Comparison of ENCODE assay signal across 8 cellular contexts in genomic region chr7:98251251-98251843, GRCh38. TPM values are rescaled to one million over a fixed set of nuclear protein-coding genes. Genes with fewer than 3 reads are reported as not detected.
A peak's percentile ranks its signal among the peaks of the same experiment; 100 is the strongest.
DNase-seq lines count a peak whose midpoint lies in the region; ATAC-seq and TF ChIP-seq lines count a peak whose summit lies in the region.

No MANE protein-coding gene starts in this region.

- peak overlapping the region; percentile 85 for H3K27ac Mint-ChIP-seq in Caco-2 (ENCODE audit: unreplicated experiment)
- H3K27ac Mint-ChIP-seq in stimulated activated effector memory CD8-positive, alpha-beta T cell treated with anti-CD3 and anti-CD28 coated beads, Interleukin-12 subunit alpha, Interleukin-12 subunit beta, amount 100 ng/mL, for 72 hours = peak overlapping the region; percentile 92

- BruUV-seq in Caco-2 (replicated peaks; lab: Mats Ljungman, UMichigan) = no TSS peak

- POLR2A ChIA-PET in Caco-2 (lab: Charles Lee) = interaction anchor here (0.6 kb wide), 1 partner anchor 9 kb away, joined by 4 read pairs; no protein-coding TSS in a partner anchor

- H3K4me1 ChIP-seq in Caco-2 = peaks cover 8% of the 10 kb centered on the region; the same call in 1 of the 2 replicates
- H3K4me1 ChIP-seq in left lung = peaks cover 13 to 90% of the 10 kb centered on the region in 2 donors

- H3K4me3 ChIP-seq in Caco-2 (ENCODE audit: low read depth, low read length) (peak overlapping the region; percentile 68), left lung (peak overlapping the region; percentile 93 to 97)

- no peaks in the 10 kb centered on the region for H3K27me3 Mint-ChIP-seq in Caco-2 (ENCODE audit: insufficient read depth, unreplicated experiment)

- H3K27ac ChIP-seq in left lung = peak overlapping the region; percentile 75 to 83

- peaks cover 15% of the 10 kb centered on the region for H3K36me3 Mint-ChIP-seq in Caco-2 (ENCODE audit: insufficient read depth, unreplicated experiment)
- peaks cover 20% of the 10 kb centered on the region for H3K36me3 Mint-ChIP-seq in stimulated activated effector memory CD8-positive, alpha-beta T cell treated with anti-CD3 and anti-CD28 coated beads, Interleukin-12 subunit alpha, Interleukin-12 subunit beta, amount 100 ng/mL, for 72 hours

- H3K9me3 ChIP-seq in Caco-2 (no peaks in the 10 kb centered on the region), left lung (no peaks in the 10 kb centered on the region)

- H3K27me3 ChIP-seq in Caco-2 (replicated peaks; ENCODE audit: control insufficient read depth, insufficient read depth, low read length) (no peaks in the 10 kb centered on the region), left lung (no peaks in the 10 kb centered on the region)

- TF ChIP-seq CTCF in Caco-2 (IDR thresholded peaks at IDR 0.05; ENCODE audit: insufficient read depth in 1 of 2, low read depth in 1 of 2, low read length in 1 of 2, severe bottlenecking in 1 of 2, unreplicated experiment in 1 of 2) = no peak
- no peak for TF ChIP-seq CTCF in left lung (IDR thresholded peaks at IDR 0.05)

- H3K9me3 Mint-ChIP-seq in Caco-2 (ENCODE audit: unreplicated experiment) = no peaks in the 10 kb centered on the region
- no peaks in the 10 kb centered on the region for H3K9me3 Mint-ChIP-seq in stimulated activated effector memory CD8-positive, alpha-beta T cell treated with anti-CD3 and anti-CD28 coated beads, Interleukin-12 subunit alpha, Interleukin-12 subunit beta, amount 100 ng/mL, for 72 hours

- ATAC-seq in GM21381 (IDR thresholded peaks at IDR 0.05; ENCODE audit: unreplicated experiment) (peak; percentile 15), left lung (peak; percentile 68)
- ATAC-seq in stimulated activated effector memory CD8-positive, alpha-beta T cell treated with anti-CD3 and anti-CD28 coated beads, Interleukin-12 subunit alpha, Interleukin-12 subunit beta, amount 100 ng/mL, for 72 hours = peak; percentile 46

- peaks cover 9% of the 10 kb centered on the region for H3K4me1 Mint-ChIP-seq in Caco-2 (ENCODE audit: low read depth, unreplicated experiment)
- peaks cover 48% of the 10 kb centered on the region for H3K4me1 Mint-ChIP-seq in stimulated activated effector memory CD8-positive, alpha-beta T cell treated with anti-CD3 and anti-CD28 coated beads, Interleukin-12 subunit alpha, Interleukin-12 subunit beta, amount 100 ng/mL, for 72 hours

- peak overlapping the region; percentile 91 for H3K4me3 Mint-ChIP-seq in Caco-2 (ENCODE audit: unreplicated experiment)
- peak overlapping the region; percentile 98 for H3K4me3 Mint-ChIP-seq in stimulated activated effector memory CD8-positive, alpha-beta T cell treated with anti-CD3 and anti-CD28 coated beads, Interleukin-12 subunit alpha, Interleukin-12 subunit beta, amount 100 ng/mL, for 72 hours

- intact Hi-C loops in Caco-2 (cut with micrococcal nuclease; ENCODE audit: unreplicated experiment) = loop anchor here (1.0 kb wide), 1 partner anchor 30 kb away; the partner anchor contains the start of gene BRI3
- intact Hi-C loops in left lung (cut with DNase I) = no loop called here

- CTCF ChIA-PET in Caco-2 (lab: Charles Lee) = interaction anchor here (0.6 to 1.1 kb wide), 2 partner anchors 15 to 1235 kb away, joined by 3 to 10 read pairs; no protein-coding TSS in a partner anchor

- H3K36me3 ChIP-seq in Caco-2 (ENCODE audit: control insufficient read depth, insufficient read depth, low read length) (no peaks in the 10 kb centered on the region), left lung (peaks cover 0 to 10% of the 10 kb centered on the region in 2 donors)

- no peak for DNase-seq in Caco-2
- peak in 46 of 76 experiments; percentile 3 to 65 (median 24) for DNase-seq in HUDEP-2 (lab: John Stamatoyannopoulos, UW; ENCODE audit: unreplicated experiment in 76 of 76)
- peak in 3 of 5 experiments; percentile 18 to 83 (median 54) for DNase-seq in T-helper 2 cell
- peak; percentile 80 for DNase-seq in central memory CD4-positive, alpha-beta T cell
- DNase-seq in left lung = peak; percentile 63 to 84
- DNase-seq in stimulated activated effector memory CD8-positive, alpha-beta T cell treated with anti-CD3 and anti-CD28 coated beads, Interleukin-12 subunit alpha, Interleukin-12 subunit beta, amount 100 ng/mL, for 72 hours (ENCODE audit: low spot score in 2 of 2) = peak; percentile 13 to 71
- DNase-seq in KG1 (lab: John Stamatoyannopoulos, UW) = no peak

RNA-seq across cellular contexts. Expression of gene TECPR1, which starts 0.7 kb away (rescaled TPM):
- total RNA-seq in Caco-2 (2022) (19.0 and 26.4 TPM in 2 replicates), left lung (10 to 100 TPM; 40.0 to 67.4 TPM)

RNA-seq across cellular contexts. Expression of gene BRI3, which starts 30.1 kb away (rescaled TPM):
- 197 and 224 TPM in 2 replicates for total RNA-seq in Caco-2 (2022)
- total RNA-seq in left lung = 100 to 1,000 TPM; 448 to 505 TPM

RNA-seq across cellular contexts. Expression of gene BHLHA15, which starts 40.1 kb away (rescaled TPM):
- total RNA-seq in Caco-2 (2022) (3.4 and 3.6 TPM in 2 replicates), left lung (1 to 10 TPM in 1 of 2 donors, under 1 TPM in 1; 0.87 to 2.4 TPM)

Comparison
In these comparisons a context has a peak if more than half of its experiments do, and no peak if none do; other contexts are left out.
1. DNase-seq: peak in HUDEP-2 (46 of 76), T-helper 2 cell (3 of 5), central memory CD4-positive, alpha-beta T cell (single experiment), left lung (2 of 2) and stimulated activated effector memory CD8-positive, alpha-beta T cell treated with anti-CD3 and anti-CD28 coated beads, Interleukin-12 subunit alpha, Interleukin-12 subunit beta, amount 100 ng/mL, for 72 hours (2 of 2); none in Caco-2 (0 of 2) and KG1 (single experiment).
2. ATAC-seq: peak in every context shown above with its lines; median percentile 68 in left lung; 46 in stimulated activated effector memory CD8-positive, alpha-beta T cell treated with anti-CD3 and anti-CD28 coated beads, Interleukin-12 subunit alpha, Interleukin-12 subunit beta, amount 100 ng/mL, for 72 hours; 15 in GM21381.